Comparison of ENCODE assay signal across 18 cellular contexts in the genomic region with DNA sequence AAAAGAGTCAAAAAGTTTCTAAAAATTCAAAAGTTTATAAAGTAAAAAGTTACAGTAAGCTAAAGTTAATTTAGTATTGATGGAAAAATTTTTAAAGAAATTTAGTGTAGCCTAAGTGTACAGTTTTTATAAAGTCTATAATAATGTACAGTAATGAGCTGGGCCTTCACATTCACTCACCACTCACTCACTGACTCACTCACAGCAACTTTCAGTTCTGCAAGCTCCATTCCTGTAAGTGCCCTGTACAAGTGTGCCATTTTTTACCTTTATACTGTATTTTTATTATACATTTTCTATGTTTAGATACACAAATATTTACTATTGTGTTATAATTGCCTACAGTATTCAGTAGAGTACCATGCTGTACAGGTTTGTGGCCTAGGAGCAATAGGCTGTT.
"Had no signal": no experiment of that assay in that cellular context is flagged by ENCODE, and none has a peak within 500 bp of the region (broad histone marks: within the 10 kb centered on the region; RNA-seq: fewer than 3 reads in every experiment).

No MANE protein-coding gene starts in this region.

- H3K9me3 ChIP-seq: mucosa of descending colon, tibial nerve, uterus had no signal

- H3K27me3 ChIP-seq: tibial nerve, uterus had no signal

- H3K4me3 Mint-ChIP-seq: activated CD8-positive, alpha-beta T cell treated with anti-CD3 and anti-CD28 coated beads for 36 hours; activated naive CD8-positive, alpha-beta T cell; naive B cell; neural crest cell; stimulated activated naive CD8-positive, alpha-beta T cell treated with anti-CD3 and anti-CD28 coated beads, Interleukin-15, Interleukin-2, amounts not matched to agents 100 ng/mL and 50 ng/mL, for 24 hours had no signal

- H3K4me1 Mint-ChIP-seq: neural crest cell had no signal

- H3K4me3 ChIP-seq: mucosa of descending colon, tibial nerve, uterus had no signal

- H3K36me3 ChIP-seq: tibial nerve, uterus had no signal

- H3K36me3 Mint-ChIP-seq: naive B cell had no signal

- FAIRE-seq: TTC549 had no signal

- H3K27me3 Mint-ChIP-seq: activated CD8-positive, alpha-beta T cell treated with anti-CD3 and anti-CD28 coated beads for 36 hours; activated naive CD8-positive, alpha-beta T cell; naive B cell; stimulated activated naive CD8-positive, alpha-beta T cell treated with anti-CD3 and anti-CD28 coated beads, Interleukin-15, Interleukin-2, amounts not matched to agents 100 ng/mL and 50 ng/mL, for 24 hours had no signal

- H3K4me1 ChIP-seq: tibial nerve, uterus had no signal

- H3K9me3 Mint-ChIP-seq: activated CD8-positive, alpha-beta T cell treated with anti-CD3 and anti-CD28 coated beads for 36 hours; neural crest cell had no signal

- H3K27ac ChIP-seq: tibial nerve, uterus had no signal

- H3K27ac Mint-ChIP-seq: activated CD8-positive, alpha-beta T cell treated with anti-CD3 and anti-CD28 coated beads for 36 hours; activated naive CD8-positive, alpha-beta T cell; stimulated activated naive CD8-positive, alpha-beta T cell treated with anti-CD3 and anti-CD28 coated beads, Interleukin-15, Interleukin-2, amounts not matched to agents 100 ng/mL and 50 ng/mL, for 24 hours had no signal

- ATAC-seq: activated CD8-positive, alpha-beta T cell treated with anti-CD3 and anti-CD28 coated beads for 36 hours; esophagus mucosa; left cardiac atrium; mucosa of descending colon had no signal

- DNase-seq: activated CD4-positive, alpha-beta T cell treated with anti-CD3 and anti-CD28 coated beads for 48 hours; activated CD8-positive, alpha-beta T cell treated with anti-CD3 and anti-CD28 coated beads for 36 hours; activated gamma-delta T cell; activated T-cell treated with anti-CD3 and anti-CD28 coated beads, Interleukin-2, amount 50 U/mL, for 48 hours; effector CD4-positive, alpha-beta T cell; left cardiac atrium; mesenchymal stem cell; mucosa of descending colon; naive B cell; stimulated activated CD4-positive, alpha-beta T cell treated with anti-CD3 and anti-CD28 coated beads, Interleukin-2, amount 100 ng/mL, for 24 hours; T-helper 2 cell; uterus had no signal
